ENCODE assay signal across 1 cellular context in genomic region chr18:13137939-13138821, GRCh38.
TF ChIP-seq lines count a peak whose summit lies in the region.

No MANE protein-coding gene starts in this region.

TF ChIP-seq in WTC11, 78 proteins besides CTCF, POLR2A, EP300 and RAD21 (continued from another document):
- no peak for TF ChIP-seq ATF2 (CRISPR knock-in tag; IDR thresholded peaks at IDR 0.05; ENCODE audit: borderline replicate concordance, low read depth)
- TF ChIP-seq GRHL2 (CRISPR knock-in tag; IDR thresholded peaks at IDR 0.05; ENCODE audit: insufficient replicate concordance, severe bottlenecking) = no peak
- TF ChIP-seq, protein P1, sequence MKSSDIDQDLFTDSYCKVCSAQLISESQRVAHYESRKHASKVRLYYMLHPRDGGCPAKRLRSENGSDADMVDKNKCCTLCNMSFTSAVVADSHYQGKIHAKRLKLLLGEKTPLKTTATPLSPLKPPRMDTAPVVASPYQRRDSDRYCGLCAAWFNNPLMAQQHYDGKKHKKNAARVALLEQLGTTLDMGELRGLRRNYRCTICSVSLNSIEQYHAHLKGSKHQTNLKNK (CRISPR knock-in tag; IDR thresholded peaks at IDR 0.05) = no peak
- TF ChIP-seq, protein P2, sequence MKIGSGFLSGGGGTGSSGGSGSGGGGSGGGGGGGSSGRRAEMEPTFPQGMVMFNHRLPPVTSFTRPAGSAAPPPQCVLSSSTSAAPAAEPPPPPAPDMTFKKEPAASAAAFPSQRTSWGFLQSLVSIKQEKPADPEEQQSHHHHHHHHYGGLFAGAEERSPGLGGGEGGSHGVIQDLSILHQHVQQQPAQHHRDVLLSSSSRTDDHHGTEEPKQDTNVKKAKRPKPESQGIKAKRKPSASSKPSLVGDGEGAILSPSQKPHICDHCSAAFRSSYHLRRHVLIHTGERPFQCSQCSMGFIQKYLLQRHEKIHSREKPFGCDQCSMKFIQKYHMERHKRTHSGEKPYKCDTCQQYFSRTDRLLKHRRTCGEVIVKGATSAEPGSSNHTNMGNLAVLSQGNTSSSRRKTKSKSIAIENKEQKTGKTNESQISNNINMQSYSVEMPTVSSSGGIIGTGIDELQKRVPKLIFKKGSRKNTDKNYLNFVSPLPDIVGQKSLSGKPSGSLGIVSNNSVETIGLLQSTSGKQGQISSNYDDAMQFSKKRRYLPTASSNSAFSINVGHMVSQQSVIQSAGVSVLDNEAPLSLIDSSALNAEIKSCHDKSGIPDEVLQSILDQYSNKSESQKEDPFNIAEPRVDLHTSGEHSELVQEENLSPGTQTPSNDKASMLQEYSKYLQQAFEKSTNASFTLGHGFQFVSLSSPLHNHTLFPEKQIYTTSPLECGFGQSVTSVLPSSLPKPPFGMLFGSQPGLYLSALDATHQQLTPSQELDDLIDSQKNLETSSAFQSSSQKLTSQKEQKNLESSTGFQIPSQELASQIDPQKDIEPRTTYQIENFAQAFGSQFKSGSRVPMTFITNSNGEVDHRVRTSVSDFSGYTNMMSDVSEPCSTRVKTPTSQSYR (CRISPR knock-in tag; IDR thresholded peaks at IDR 0.05) = no peak
- TF ChIP-seq MYBL2 (CRISPR knock-in tag; IDR thresholded peaks at IDR 0.05) = no peak
- no peak for TF ChIP-seq TP53 (CRISPR knock-in tag; IDR thresholded peaks at IDR 0.05)
- no peak for TF ChIP-seq NFATC4 (CRISPR knock-in tag; IDR thresholded peaks at IDR 0.05)
- no peak for TF ChIP-seq ESRRA (CRISPR knock-in tag; IDR thresholded peaks at IDR 0.05; ENCODE audit: borderline replicate concordance)
- no peak for TF ChIP-seq ZNF416 (CRISPR knock-in tag; IDR thresholded peaks at IDR 0.05)
- TF ChIP-seq, protein P3, sequence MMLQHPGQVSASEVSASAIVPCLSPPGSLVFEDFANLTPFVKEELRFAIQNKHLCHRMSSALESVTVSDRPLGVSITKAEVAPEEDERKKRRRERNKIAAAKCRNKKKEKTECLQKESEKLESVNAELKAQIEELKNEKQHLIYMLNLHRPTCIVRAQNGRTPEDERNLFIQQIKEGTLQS (CRISPR knock-in tag; conservative IDR thresholded peaks at IDR 0.05) = no peak
- no peak for TF ChIP-seq ZNF423 (CRISPR knock-in tag; IDR thresholded peaks at IDR 0.05)
TF ChIP-seq in WTC11: peak in this region for 0.
